Comparison of ENCODE assay signal across 1 cellular context in the genomic region with DNA sequence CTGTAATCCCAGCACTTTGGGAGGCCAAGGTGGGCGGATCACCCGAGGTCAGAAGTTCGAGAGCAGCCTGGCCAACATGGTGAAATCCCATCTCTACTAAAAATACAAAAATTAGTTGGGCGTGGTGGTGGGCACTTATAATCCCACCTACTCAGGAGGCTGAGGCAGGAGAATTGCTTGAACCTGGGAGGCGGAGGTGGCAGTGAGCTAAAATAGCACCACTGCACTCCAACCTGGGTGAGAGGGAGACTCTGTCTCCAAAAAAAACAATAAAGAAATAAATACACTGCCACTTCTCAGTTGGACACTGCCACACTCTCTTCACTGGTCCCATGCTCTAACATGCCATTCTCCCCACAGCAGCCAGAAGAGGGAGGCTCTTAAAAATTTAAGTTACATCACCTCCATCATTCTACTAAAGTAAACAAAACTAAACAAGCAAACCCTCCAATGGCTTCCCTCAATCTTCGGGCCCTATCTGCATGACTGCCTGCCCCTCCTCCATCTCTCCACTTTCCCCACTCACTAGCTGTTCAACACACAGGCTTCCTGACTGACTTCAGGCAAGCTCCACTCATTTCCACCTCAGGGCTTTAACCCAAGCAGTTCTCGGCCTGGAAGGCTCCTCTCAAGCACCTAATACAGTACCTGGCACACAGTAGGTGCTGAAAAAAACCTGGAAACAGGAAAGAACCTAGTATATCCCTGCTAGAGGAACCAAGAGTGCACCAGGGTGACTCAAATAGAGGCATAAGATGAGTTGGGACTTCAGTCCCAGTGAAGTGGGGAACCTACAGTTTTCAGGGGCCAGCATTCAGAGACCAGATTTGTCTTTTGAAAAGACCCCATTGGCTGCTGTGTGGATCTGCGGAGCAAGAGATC.
TF ChIP-seq lines count a peak whose summit lies in the region.

No MANE protein-coding gene starts in this region.

TF ChIP-seq in H1, 55 proteins besides CTCF, POLR2A, EP300 and RAD21:
- TF ChIP-seq POU5F1 (IDR thresholded peaks at IDR 0.05; ENCODE audit: low read depth, low read length) (no peak), SP4 (IDR thresholded peaks at IDR 0.05; ENCODE audit: low read length) (no peak)
